In genomic region chr9:97594414-97594921, GRCh38 we compare ENCODE assay signal across 12 cellular contexts. TPM values are rescaled to one million over a fixed set of nuclear protein-coding genes. Genes with fewer than 3 reads are reported as not detected.
DNase-seq lines count a peak whose midpoint lies in the region; ATAC-seq and TF ChIP-seq lines count a peak whose summit lies in the region.
"Had no signal": no experiment of that assay in that cellular context is flagged by ENCODE, and none has a peak within 500 bp of the region (broad histone marks: within the 10 kb centered on the region; RNA-seq: fewer than 3 reads in every experiment).

No MANE protein-coding gene starts in this region.

- no peaks in the 10 kb centered on the region for H3K9me3 Mint-ChIP-seq in brain
- H3K9me3 Mint-ChIP-seq: activated CD4-positive, alpha-beta memory T cell treated with anti-CD3 and anti-CD28 coated beads, Interleukin-2, amount 10 ng/mL, durations not matched to agents 7 days and 5 days; T-helper 1 cell treated with Interleukin-12 subunit alpha and Interleukin-12 subunit beta and Interleukin-4 antibody, amounts not matched to agents 30 μg/mL and 1 μg/mL, for 36 hours had no signal

- peaks cover 0 to 20% (median 13%) of the 10 kb centered on the region in 10 experiments; a peak in 16 of 20 replicates for H3K4me1 ChIP-seq in BLaER1 treated with 17β-estradiol and CSF1 and Interleukin-3, amounts not matched to agents 10 nM and 100 nM

- peak overlapping the region in 8 of 11 experiments; percentile 38 to 70 (median 56); a peak in 17 of 22 replicates for H3K4me2 ChIP-seq in BLaER1 treated with 17β-estradiol and CSF1 and Interleukin-3, amounts not matched to agents 10 nM and 100 nM
- H3K4me2 ChIP-seq: PC-9 had no signal

- H3K27me3 Mint-ChIP-seq in brain: peaks cover 4% of the 10 kb centered on the region

- peaks cover 0 to 6% (median 2%) of the 10 kb centered on the region in 11 experiments; a peak in 11 of 22 replicates for H3K36me3 ChIP-seq in BLaER1 treated with 17β-estradiol and CSF1 and Interleukin-3, amounts not matched to agents 10 nM and 100 nM

- ATAC-seq in GM19467 (IDR thresholded peaks at IDR 0.05; ENCODE audit: unreplicated experiment) (no peak), GM21360 (IDR thresholded peaks at IDR 0.05; ENCODE audit: unreplicated experiment) (no peak)

- H3K9ac ChIP-seq in BLaER1 treated with 17β-estradiol and CSF1 and Interleukin-3, amounts not matched to agents 10 nM and 100 nM: peak overlapping the region in 1 of 11 experiments; percentile 31; a peak in 1 of 22 replicates

- DNase-seq in NCI-H1694 (lab: John Stamatoyannopoulos, UW): peak; percentile 69
- DNase-seq in myocyte (ENCODE audit: low read depth): peak; percentile 80
- no peak for DNase-seq in NAMALWA (ENCODE audit: low spot score)
- DNase-seq in effector CD8-positive, alpha-beta T cell (lab: John Stamatoyannopoulos, UW): no peak
- DNase-seq: activated CD4-positive, alpha-beta memory T cell treated with anti-CD3 and anti-CD28 coated beads, Interleukin-2, amount 10 ng/mL, durations not matched to agents 7 days and 5 days; MV-4-11; PC-9 had no signal

- H3K27me3 ChIP-seq in BLaER1 treated with 17β-estradiol and CSF1 and Interleukin-3, amounts not matched to agents 10 nM and 100 nM: no peaks in the 10 kb centered on the region

- H3K4me3 ChIP-seq in BLaER1 treated with 17β-estradiol and CSF1 and Interleukin-3, amounts not matched to agents 10 nM and 100 nM: no peak overlapping the region
- H3K4me3 ChIP-seq: PC-9 had no signal

- TF ChIP-seq CTCF in brain (conservative IDR thresholded peaks at IDR 0.05): no peak

- H3K4me1 Mint-ChIP-seq in brain: peaks cover 34% of the 10 kb centered on the region

- H3K9me3 ChIP-seq in BLaER1 treated with 17β-estradiol and CSF1 and Interleukin-3, amounts not matched to agents 10 nM and 100 nM (replicated peaks in 1 of 11): no peaks in the 10 kb centered on the region

- H4K20me1 ChIP-seq in BLaER1 treated with 17β-estradiol and CSF1 and Interleukin-3, amounts not matched to agents 10 nM and 100 nM: peaks cover 0 to 6% (median 0%) of the 10 kb centered on the region in 11 experiments; a peak in 2 of 22 replicates

- peak overlapping the region in 4 of 5 experiments; percentile 1 to 93 (median 67) for H3K27ac Mint-ChIP-seq in brain
- H3K27ac Mint-ChIP-seq: activated CD4-positive, alpha-beta memory T cell treated with anti-CD3 and anti-CD28 coated beads, Interleukin-2, amount 10 ng/mL, durations not matched to agents 7 days and 5 days; T-helper 1 cell treated with Interleukin-12 subunit alpha and Interleukin-12 subunit beta and Interleukin-4 antibody, amounts not matched to agents 30 μg/mL and 1 μg/mL, for 36 hours had no signal

- H3K4me3 Mint-ChIP-seq in brain: peak overlapping the region in 2 of 5 experiments; percentile 24 to 64
- H3K4me3 Mint-ChIP-seq: activated CD4-positive, alpha-beta memory T cell treated with anti-CD3 and anti-CD28 coated beads, Interleukin-2, amount 10 ng/mL, durations not matched to agents 7 days and 5 days; T-helper 1 cell treated with Interleukin-12 subunit alpha and Interleukin-12 subunit beta and Interleukin-4 antibody, amounts not matched to agents 30 μg/mL and 1 μg/mL, for 36 hours had no signal

- no peaks in the 10 kb centered on the region for H3K36me3 Mint-ChIP-seq in brain

- H3K27ac ChIP-seq in BLaER1 treated with 17β-estradiol and CSF1 and Interleukin-3, amounts not matched to agents 10 nM and 100 nM: no peak overlapping the region
- H3K27ac ChIP-seq: PC-9 had no signal

RNA-seq across cellular contexts. Expression of gene TSTD2, which starts 38.7 kb away (rescaled TPM):
- 25.9 TPM for polyA plus RNA-seq in brain (ENCODE audit: insufficient read depth, low read depth, low replicate concordance)
- 20.2 and 20.5 TPM in 2 replicates for total RNA-seq in myocyte
- 14.3 TPM for polyA plus RNA-seq in myocyte (2012)

RNA-seq across cellular contexts. Expression of gene NCBP1, which starts 39.2 kb away (rescaled TPM):
- polyA plus RNA-seq in brain (ENCODE audit: insufficient read depth, low read depth, low replicate concordance): 33.0 TPM
- total RNA-seq in myocyte: 37.4 and 39.3 TPM in 2 replicates
- polyA plus RNA-seq in myocyte (2012): 15.8 TPM

Comparison
In these comparisons a context has a peak if more than half of its experiments do, and no peak if none do; other contexts are left out.
1. DNase-seq: peak in NCI-H1694 (single experiment) and myocyte (single experiment); none in NAMALWA (single experiment) and effector CD8-positive, alpha-beta T cell (single experiment).